ENCODE assay signal across 12 cellular contexts in the genomic region with DNA sequence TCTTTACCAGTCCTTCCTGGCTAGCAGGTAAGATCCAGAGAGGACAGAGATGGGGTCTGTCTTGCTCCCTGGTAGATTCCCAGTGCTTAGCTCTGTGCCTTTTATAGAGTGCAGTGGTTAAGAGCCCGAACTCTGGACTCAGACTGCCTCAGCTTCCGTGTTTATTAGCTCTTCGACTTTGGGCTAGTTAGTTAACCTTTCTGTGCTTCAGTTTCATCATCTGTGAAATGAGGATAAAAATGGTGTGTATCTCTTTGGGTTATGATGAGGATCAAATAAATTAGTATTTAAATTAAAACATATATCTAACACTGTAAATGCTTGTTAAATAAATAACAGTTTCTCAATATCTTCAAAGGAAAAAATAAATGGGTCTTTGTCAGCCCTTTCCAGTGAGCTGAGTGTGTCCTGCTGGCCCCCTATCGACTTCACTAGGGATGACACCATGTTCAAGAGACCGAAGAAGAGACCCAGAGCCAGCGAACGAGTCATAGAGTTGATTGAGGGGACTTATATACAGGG. TPM values are rescaled to one million over a fixed set of nuclear protein-coding genes. Genes with fewer than 3 reads are reported as not detected.
DNase-seq lines count a peak whose midpoint lies in the region; ATAC-seq and TF ChIP-seq lines count a peak whose summit lies in the region.
"Had no signal": no experiment of that assay in that cellular context is flagged by ENCODE, and none has a peak within 500 bp of the region (broad histone marks: within the 10 kb centered on the region; RNA-seq: fewer than 3 reads in every experiment).

No MANE protein-coding gene starts in this region.

- H3K27ac ChIP-seq in DOHH2 (ENCODE audit: low read depth, low read length) (no peak overlapping the region), right lobe of liver (no peak overlapping the region)
- H3K27ac ChIP-seq: RWPE1 had no signal

- no peak overlapping the region for H3K4me3 ChIP-seq in DOHH2 (ENCODE audit: low read length)
- H3K4me3 ChIP-seq in astrocyte of the cerebellum (ENCODE audit: low read depth, low read length), result no peak overlapping the region
- H3K4me3 ChIP-seq in right lobe of liver, result no peak overlapping the region

- TF ChIP-seq CTCF in DOHH2 (IDR thresholded peaks at IDR 0.05; ENCODE audit: low read depth, low read length, poor library complexity, severe bottlenecking), result peak; percentile 12
- peak; percentile 10 for TF ChIP-seq CTCF in astrocyte of the cerebellum (IDR thresholded peaks at IDR 0.05; ENCODE audit: low read depth, low read length, missing control alignments)
- peak in 2 of 4 donors; percentile 33 to 35 for TF ChIP-seq CTCF in right lobe of liver (IDR thresholded peaks at IDR 0.05)
- TF ChIP-seq CTCF in GM13977 (IDR thresholded peaks at IDR 0.05; ENCODE audit: extremely low read depth, insufficient read depth, missing control alignments), result no peak

- no peaks in the 10 kb centered on the region for H3K36me3 ChIP-seq in DOHH2 (ENCODE audit: control insufficient read depth, low read length)
- H3K36me3 ChIP-seq in right lobe of liver, result no peaks in the 10 kb centered on the region

- no peaks in the 10 kb centered on the region for H3K79me2 ChIP-seq in DOHH2 (ENCODE audit: control insufficient read depth, low read length)

- H4K20me1 ChIP-seq in DOHH2 (ENCODE audit: control insufficient read depth, insufficient read depth, low read depth, low read length), result no peaks in the 10 kb centered on the region

- no peaks in the 10 kb centered on the region for H3K4me1 ChIP-seq in DOHH2 (ENCODE audit: control insufficient read depth, low read length)
- peaks cover 0 to 17% (median 0%) of the 10 kb centered on the region in 4 donors for H3K4me1 ChIP-seq in right lobe of liver

- H3K9me2 ChIP-seq in DOHH2 (replicated peaks; ENCODE audit: control insufficient read depth, low read length), result no peaks in the 10 kb centered on the region

- peak; percentile 22 to 61 (median 46) for ATAC-seq in right lobe of liver
- no peak for ATAC-seq in GM18867 (IDR thresholded peaks at IDR 0.05; ENCODE audit: unreplicated experiment)
- ATAC-seq in left ventricle myocardium superior, result no peak
- ATAC-seq: stimulated activated naive CD8-positive, alpha-beta T cell treated with anti-CD3 and anti-CD28 coated beads, Interleukin-15, amount 100 ng/mL, for 72 hours had no signal

- DNase-seq in HuH-7 (ENCODE audit: low spot score) (peak; percentile 32), astrocyte of the cerebellum (ENCODE audit: low read depth) (no peak), right lobe of liver (no peak), retina (no peak), left ventricle myocardium superior (no peak), GM13977 (ENCODE audit: low spot score) (no peak)
- DNase-seq: activated CD4-positive, alpha-beta T cell treated with anti-CD3 and anti-CD28 coated beads, Interleukin-2, amount 10 ng/mL, durations not matched to agents 24 days and 14 days; DMS79 had no signal

- no peaks in the 10 kb centered on the region for H3K9me3 ChIP-seq in DOHH2 (ENCODE audit: control insufficient read depth, insufficient read depth, low read length)
- no peaks in the 10 kb centered on the region for H3K9me3 ChIP-seq in right lobe of liver

- WGBS in right lobe of liver (ENCODE audit: insufficient coverage, low coverage, low lambda C conversion rate, missing lambda C conversion rate), result 63% methylated on average over 7 of the region's 7 CpGs

- no peaks in the 10 kb centered on the region for H3F3A ChIP-seq in DOHH2 (ENCODE audit: control insufficient read depth, insufficient read depth)

- H3K27me3 ChIP-seq in DOHH2 (ENCODE audit: control insufficient read depth, low read length) (no peaks in the 10 kb centered on the region), right lobe of liver (no peaks in the 10 kb centered on the region)

- no peak for TF ChIP-seq POLR2A in right lobe of liver (IDR thresholded peaks at IDR 0.05)

- in situ Hi-C loops in astrocyte of the cerebellum (cut with HindIII; ENCODE audit: low sequenced_read_pairs), result no loop called here
- in situ Hi-C loops in GM13977 (cut with MboI; ENCODE audit: low pct_unique_long_range_greater_than_20kb, low sequenced_read_pairs, unreplicated experiment), result no loop called here

- H3K4me2 ChIP-seq in DOHH2 (ENCODE audit: low read length), result no peak overlapping the region

- intact Hi-C loops in right lobe of liver (cut with DNase I) (no loop called here), left ventricle myocardium superior (cut with micrococcal nuclease) (no loop called here)

RNA-seq across cellular contexts. Expression of a gene that starts 38.2 kb away (rescaled TPM):
- total RNA-seq in right lobe of liver, result 10 to 100 TPM; 10.4 to 30.1 (median 15.6) TPM
- 71.7 TPM for total RNA-seq in left ventricle myocardium superior

Comparison
In these comparisons a context has a peak if more than half of its experiments do, and no peak if none do; other contexts are left out.
1. ATAC-seq: peak in right lobe of liver (4 of 4); none in GM18867 (single experiment) and left ventricle myocardium superior (single experiment).